ENCODE assay signal across 10 cellular contexts in the genomic region with DNA sequence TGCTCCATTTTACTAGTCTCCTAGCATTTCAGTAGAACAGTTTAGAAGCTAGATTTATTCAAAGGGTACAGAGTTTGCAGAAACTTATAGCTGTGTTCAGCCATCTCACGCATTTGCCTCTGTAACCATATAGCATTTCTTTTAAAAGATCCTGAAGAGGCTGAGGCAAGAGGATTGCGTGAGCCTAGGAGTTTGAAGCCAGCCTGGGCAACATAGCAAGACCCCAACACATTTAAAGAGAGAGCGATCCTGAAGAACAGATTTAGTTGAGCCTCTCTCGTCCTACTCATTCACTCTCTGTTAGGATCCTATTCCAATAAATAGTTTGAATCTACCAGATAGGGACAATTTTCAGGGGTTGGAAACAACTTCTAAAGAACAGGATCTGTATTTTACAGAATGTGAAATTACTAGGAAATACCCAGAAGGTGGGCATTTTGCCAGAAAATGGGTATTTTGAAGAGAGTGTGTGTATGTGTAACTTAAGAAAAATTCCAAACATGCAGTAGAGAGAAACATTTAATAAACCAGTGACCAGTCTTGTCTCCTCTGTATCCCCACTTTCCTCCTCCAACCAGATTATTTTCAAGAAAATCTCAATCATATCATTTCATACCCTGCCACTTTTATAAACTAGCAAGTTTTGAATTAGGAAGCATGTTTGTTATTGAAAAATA. TPM values are rescaled to one million over a fixed set of nuclear protein-coding genes. Genes with fewer than 3 reads are reported as not detected.
DNase-seq lines count a peak whose midpoint lies in the region; ATAC-seq, FAIRE-seq and TF ChIP-seq lines count a peak whose summit lies in the region.
"Had no signal": no experiment of that assay in that cellular context is flagged by ENCODE, and none has a peak within 500 bp of the region (broad histone marks: within the 10 kb centered on the region; RNA-seq: fewer than 3 reads in every experiment).

No MANE protein-coding gene starts in this region.

- peaks cover 80% of the 10 kb centered on the region for H3K79me2 ChIP-seq in GM12878 (ENCODE audit: control insufficient read depth, insufficient read depth, low read length)

- H3K4me1 ChIP-seq in GM12878 (ENCODE audit: control insufficient read depth, insufficient read depth, low read length): peaks cover 5% of the 10 kb centered on the region

- H3K9ac ChIP-seq in GM12878 (ENCODE audit: control insufficient read depth, insufficient read depth, low read length): no peak overlapping the region

- H3K36me3 ChIP-seq in GM12878 (ENCODE audit: control insufficient read depth in 2 of 2, insufficient read depth in 2 of 2, low read length in 1 of 2): no peaks in the 10 kb centered on the region; a peak in 1 of 4 replicates

- 100% methylated on average over 4 of the region's 4 CpGs for WGBS in GM12878 (ENCODE audit: insufficient coverage, insufficient replicate concordance, low lambda C conversion rate, missing lambda C conversion rate)

- POLR2A ChIA-PET in GM12878 (lab: Charles Lee): interaction anchor here (0.6 to 1.7 kb wide), 3 partner anchors 44 to 187 kb away, joined by 3 to 4 read pairs (median 4); no protein-coding TSS in a partner anchor

- TF ChIP-seq RAD21 in GM12878 (IDR thresholded peaks at IDR 0.05; ENCODE audit: insufficient read depth, low read depth, low read length): no peak

- no peaks in the 10 kb centered on the region for H3K27me3 ChIP-seq in GM12878 (replicated peaks in 1 of 2; ENCODE audit: control insufficient read depth in 2 of 2, insufficient read depth in 2 of 2, low read length in 1 of 2)

- H3K9me3 ChIP-seq in GM12878 (replicated peaks; ENCODE audit: control insufficient read depth, insufficient read depth, low read length): no peaks in the 10 kb centered on the region

- no peak overlapping the region for H3K4me2 ChIP-seq in GM12878 (ENCODE audit: control insufficient read depth, insufficient read depth)

- RAD21 ChIA-PET in GM12878 (lab: Charles Lee; ENCODE audit: unreplicated experiment): no interaction called here

- no peak overlapping the region for H3K27ac ChIP-seq in GM12878 (ENCODE audit: control insufficient read depth, insufficient read depth)

- H2AFZ ChIP-seq in GM12878 (ENCODE audit: control insufficient read depth, low read depth, low read length): no peak overlapping the region

- ATAC-seq in GM12878 (no peak), HG03469 (IDR thresholded peaks at IDR 0.05; ENCODE audit: unreplicated experiment) (no peak)

- no peak for TF ChIP-seq EP300 in GM12878 (IDR thresholded peaks at IDR 0.05; ENCODE audit: borderline replicate concordance in 1 of 2, control insufficient read depth in 1 of 2, low read depth in 2 of 2, low read length in 2 of 2)

- DNase-seq in AG08396 (ENCODE audit: low spot score) (peak; percentile 57), HS-27A (ENCODE audit: low read depth) (peak; percentile 77), GM12878 (ENCODE audit: low read depth, low spot score) (no peak), lung microvascular endothelial cell (ENCODE audit: low read depth in 2 of 2) (peak; percentile 58 to 81), NCI-H524 treated with DMSO at 0.1 percent for 48 hours (lab: John Stamatoyannopoulos, UW) (no peak), middle frontal gyrus (ENCODE audit: extremely low spot score, low spot score) (no peak)
- no peak for DNase-seq in stimulated activated CD4-positive, alpha-beta T cell treated with anti-CD3 and anti-CD28 coated beads, Interleukin-15, amount 100 ng/mL, for 24 hours
- DNase-seq: NCI-H1417 had no signal

- SMC1A ChIA-PET in GM12878 (lab: Charles Lee; ENCODE audit: uncharacterized antibody, unreplicated experiment): interaction anchor here (1.6 kb wide), 1 partner anchor 120 kb away, joined by 4 read pairs; no protein-coding TSS in a partner anchor

- H4K20me1 ChIP-seq in GM12878 (ENCODE audit: control insufficient read depth, insufficient read depth): no peaks in the 10 kb centered on the region

- TSS peak; percentile 3 for BruUV-seq in GM12878 (replicated peaks; lab: Mats Ljungman, UMichigan)

- TF ChIP-seq CTCF in GM12878 (IDR thresholded peaks at IDR 0.05 in 2 of 3, conservative IDR thresholded peaks at IDR 0.05 in 1 of 3; ENCODE audit: control insufficient read depth in 2 of 3, extremely low read depth in 1 of 3, insufficient read depth in 1 of 3, low read depth in 3 of 3, low read length in 3 of 3): no peak

- H3K4me3 ChIP-seq in GM12878: no peak overlapping the region

- intact Hi-C loops in GM12878 (cut with micrococcal nuclease; ENCODE audit: unreplicated experiment): no loop called here

- CTCF ChIA-PET in GM12878 (lab: Yijun Ruan, JAX): interaction anchor here (1.2 to 1.7 kb wide), 3 partner anchors 9 to 197 kb away, joined by 3 to 6 read pairs (median 5); no protein-coding TSS in a partner anchor

- TF ChIP-seq POLR2A in GM12878 (IDR thresholded peaks at IDR 0.05; ENCODE audit: low read depth, low read length): no peak

- no peak for FAIRE-seq in GM12878 (lab: Jason Lieb, UNC)
- FAIRE-seq: colon had no signal

- in situ Hi-C loops in GM12878 (cut with MboI): no loop called here

TF ChIP-seq in GM12878, 131 proteins besides CTCF, POLR2A, EP300 and RAD21 (continues in another document):
- TF ChIP-seq, protein P1, sequence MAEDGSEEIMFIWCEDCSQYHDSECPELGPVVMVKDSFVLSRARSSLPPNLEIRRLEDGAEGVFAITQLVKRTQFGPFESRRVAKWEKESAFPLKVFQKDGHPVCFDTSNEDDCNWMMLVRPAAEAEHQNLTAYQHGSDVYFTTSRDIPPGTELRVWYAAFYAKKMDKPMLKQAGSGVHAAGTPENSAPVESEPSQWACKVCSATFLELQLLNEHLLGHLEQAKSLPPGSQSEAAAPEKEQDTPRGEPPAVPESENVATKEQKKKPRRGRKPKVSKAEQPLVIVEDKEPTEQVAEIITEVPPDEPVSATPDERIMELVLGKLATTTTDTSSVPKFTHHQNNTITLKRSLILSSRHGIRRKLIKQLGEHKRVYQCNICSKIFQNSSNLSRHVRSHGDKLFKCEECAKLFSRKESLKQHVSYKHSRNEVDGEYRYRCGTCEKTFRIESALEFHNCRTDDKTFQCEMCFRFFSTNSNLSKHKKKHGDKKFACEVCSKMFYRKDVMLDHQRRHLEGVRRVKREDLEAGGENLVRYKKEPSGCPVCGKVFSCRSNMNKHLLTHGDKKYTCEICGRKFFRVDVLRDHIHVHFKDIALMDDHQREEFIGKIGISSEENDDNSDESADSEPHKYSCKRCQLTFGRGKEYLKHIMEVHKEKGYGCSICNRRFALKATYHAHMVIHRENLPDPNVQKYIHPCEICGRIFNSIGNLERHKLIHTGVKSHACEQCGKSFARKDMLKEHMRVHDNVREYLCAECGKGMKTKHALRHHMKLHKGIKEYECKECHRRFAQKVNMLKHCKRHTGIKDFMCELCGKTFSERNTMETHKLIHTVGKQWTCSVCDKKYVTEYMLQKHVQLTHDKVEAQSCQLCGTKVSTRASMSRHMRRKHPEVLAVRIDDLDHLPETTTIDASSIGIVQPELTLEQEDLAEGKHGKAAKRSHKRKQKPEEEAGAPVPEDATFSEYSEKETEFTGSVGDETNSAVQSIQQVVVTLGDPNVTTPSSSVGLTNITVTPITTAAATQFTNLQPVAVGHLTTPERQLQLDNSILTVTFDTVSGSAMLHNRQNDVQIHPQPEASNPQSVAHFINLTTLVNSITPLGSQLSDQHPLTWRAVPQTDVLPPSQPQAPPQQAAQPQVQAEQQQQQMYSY (CRISPR knock-in tag; IDR thresholded peaks at IDR 0.05): no peak
- TF ChIP-seq, protein P2, sequence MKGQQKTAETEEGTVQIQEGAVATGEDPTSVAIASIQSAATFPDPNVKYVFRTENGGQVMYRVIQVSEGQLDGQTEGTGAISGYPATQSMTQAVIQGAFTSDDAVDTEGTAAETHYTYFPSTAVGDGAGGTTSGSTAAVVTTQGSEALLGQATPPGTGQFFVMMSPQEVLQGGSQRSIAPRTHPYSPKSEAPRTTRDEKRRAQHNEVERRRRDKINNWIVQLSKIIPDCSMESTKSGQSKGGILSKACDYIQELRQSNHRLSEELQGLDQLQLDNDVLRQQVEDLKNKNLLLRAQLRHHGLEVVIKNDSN (IDR thresholded peaks at IDR 0.05; ENCODE audit: borderline replicate concordance, extremely low read length, insufficient read depth, low read depth, low read length): no peak

RNA-seq across cellular contexts. Expression of a gene that starts 4.5 kb away (rescaled TPM):
- 78.4 and 80.3 TPM in 2 replicates for total RNA-seq in GM12878 (2013; cell fraction: nucleolus; rRNA removed)
- total RNA-seq in GM12878 (2014; rRNA removed) (45.4 and 47.6 TPM in 2 replicates), GM12878 (2014; rRNA removed; fragmentation: Illumina TruSeq; extraction: Trizol) (87.9 and 95.5 TPM in 2 replicates), GM12878 (2021) (96.2 and 101 TPM in 2 replicates), lung microvascular endothelial cell (33.6 and 39.3 TPM in 2 replicates)
- polyA plus RNA-seq in GM12878 (2011; ENCODE audit: low read depth): 25.9 TPM
- polyA plus RNA-seq in GM12878 (2011; rRNA removed) (91.0 and 119 TPM in 2 replicates), GM12878 (2014; fragmentation: Illumina TruSeq; extraction: Trizol) (126 and 162 TPM in 2 replicates), GM12878 (2014; fragmentation: Nextera tagmentation; extraction: Ambion mirVana) (10 to 100 TPM; 34.7 to 36.3 TPM), GM12878 (2014; rRNA removed) (56.2 and 75.7 TPM in 2 replicates), GM12878 (2016; fragmentation: Nextera tagmentation; extraction: Ambion mirVana) (10 to 100 TPM; 48.6 to 52.5 TPM)
- polyA plus RNA-seq in GM12878 (2011; cell fraction: cytosol; rRNA removed): 33.0 and 43.7 TPM in 2 replicates
- 26.8 and 35.9 TPM in 2 replicates for polyA plus RNA-seq in GM12878 (2011; cell fraction: nucleus; rRNA removed)
- 48.4 and 60.8 TPM in 2 replicates for polyA plus RNA-seq in GM12878 (2012)
- 62.9 and 70.1 TPM in 2 replicates for polyA minus RNA-seq in GM12878 (2011; rRNA and poly(A)+ RNA removed)
- polyA minus RNA-seq in GM12878 (2011; cell fraction: cytosol; rRNA and poly(A)+ RNA removed): 17.2 and 17.3 TPM in 2 replicates
- 11.6 and 20.5 TPM in 2 replicates for polyA minus RNA-seq in GM12878 (2011; cell fraction: nucleus; rRNA and poly(A)+ RNA removed)

Comparison
In these comparisons a context has a peak if more than half of its experiments do, and no peak if none do; other contexts are left out.
1. DNase-seq: peak in AG08396 (single experiment), HS-27A (single experiment) and lung microvascular endothelial cell (2 of 2); none in GM12878 (single experiment), NCI-H524 treated with DMSO at 0.1 percent for 48 hours (single experiment), middle frontal gyrus (single experiment) and stimulated activated CD4-positive, alpha-beta T cell treated with anti-CD3 and anti-CD28 coated beads, Interleukin-15, amount 100 ng/mL, for 24 hours (single experiment).